Comparison of ENCODE assay signal across 18 cellular contexts in the genomic region with DNA sequence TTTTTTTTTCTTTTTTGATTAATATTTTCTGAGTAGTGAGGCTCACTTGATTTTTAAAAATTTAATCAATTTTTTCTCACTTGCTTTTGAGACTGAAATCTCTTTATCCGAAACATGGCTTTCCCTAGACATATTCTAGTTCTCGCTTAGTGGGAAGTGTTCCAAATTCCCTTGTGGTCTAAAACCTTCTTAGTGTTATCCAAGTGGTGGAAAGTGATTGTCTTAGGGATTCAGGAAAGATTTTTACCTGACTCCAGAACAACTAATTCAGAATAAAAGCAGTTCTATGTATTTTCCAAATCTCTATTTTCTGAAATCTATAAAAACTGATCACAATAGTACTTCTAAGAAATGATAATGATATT.
DNase-seq lines count a peak whose midpoint lies in the region; ATAC-seq, FAIRE-seq and TF ChIP-seq lines count a peak whose summit lies in the region.
"Had no signal": no experiment of that assay in that cellular context is flagged by ENCODE, and none has a peak within 500 bp of the region (broad histone marks: within the 10 kb centered on the region; RNA-seq: fewer than 3 reads in every experiment).

No MANE protein-coding gene starts in this region.

- no peaks in the 10 kb centered on the region for H3F3A ChIP-seq in smooth muscle cell (ENCODE audit: low read depth)

- FAIRE-seq in G401.6 (lab: Jason Lieb, UNC) = peak; percentile 56
- FAIRE-seq in astrocyte (lab: Jason Lieb, UNC) = no peak
- FAIRE-seq: RCC 7860 had no signal

- H3K4me2 ChIP-seq in astrocyte (ENCODE audit: low read length) (peak overlapping the region; percentile 23), fibroblast of lung (ENCODE audit: extremely low read depth, insufficient read depth, low read length) (no peak overlapping the region), smooth muscle cell (peak overlapping the region; percentile 66)

- no peak overlapping the region for H3K4me3 Mint-ChIP-seq in astrocyte (ENCODE audit: unreplicated experiment)
- H3K4me3 Mint-ChIP-seq: B cell, CD14-positive monocyte had no signal

- no peaks in the 10 kb centered on the region for H3K36me3 Mint-ChIP-seq in astrocyte (ENCODE audit: low read depth, unreplicated experiment)
- H3K36me3 Mint-ChIP-seq: CD14-positive monocyte had no signal

- H2AFZ ChIP-seq in astrocyte (ENCODE audit: low read depth, low read length) = no peak overlapping the region
- H2AFZ ChIP-seq in fibroblast of lung (ENCODE audit: low read length) = no peak overlapping the region
- no peak overlapping the region for H2AFZ ChIP-seq in smooth muscle cell (ENCODE audit: low read depth)

- no peaks in the 10 kb centered on the region for H3K27me3 ChIP-seq in astrocyte (ENCODE audit: insufficient read depth, low read length)
- no peaks in the 10 kb centered on the region for H3K27me3 ChIP-seq in fibroblast of lung (ENCODE audit: control insufficient read depth, insufficient read depth, low read length)
- H3K27me3 ChIP-seq in smooth muscle cell (ENCODE audit: low read depth) = no peaks in the 10 kb centered on the region
- no peaks in the 10 kb centered on the region for H3K27me3 ChIP-seq in left ventricle myocardium inferior (ENCODE audit: low read depth)
- H3K27me3 ChIP-seq: SJCRH30 had no signal

- H3K4me1 ChIP-seq in astrocyte (ENCODE audit: insufficient read depth, low read length) (peaks cover 11% of the 10 kb centered on the region), fibroblast of lung (ENCODE audit: control insufficient read depth, extremely low read depth, insufficient read depth, low read length) (peaks cover 8% of the 10 kb centered on the region), smooth muscle cell (ENCODE audit: low read depth) (no peaks in the 10 kb centered on the region), left ventricle myocardium inferior (peaks cover 4% of the 10 kb centered on the region)
- H3K4me1 ChIP-seq: SJCRH30 had no signal

- H3K9me3 Mint-ChIP-seq in astrocyte (ENCODE audit: unreplicated experiment) = no peaks in the 10 kb centered on the region

- 77% methylated on average over 2 of the region's 2 CpGs for WGBS in smooth muscle cell (ENCODE audit: low lambda C conversion rate)

- no peak for TF ChIP-seq CTCF in astrocyte (IDR thresholded peaks at IDR 0.05; ENCODE audit: insufficient read depth, low read depth, low read length)
- TF ChIP-seq CTCF in fibroblast of lung (conservative IDR thresholded peaks at IDR 0.05 in 1 of 2, IDR thresholded peaks at IDR 0.05 in 1 of 2; ENCODE audit: low read depth in 1 of 2, low read length in 2 of 2) = no peak
- no peak for TF ChIP-seq CTCF in smooth muscle cell (IDR thresholded peaks at IDR 0.05; ENCODE audit: borderline replicate concordance, insufficient read depth, poor library complexity, severe bottlenecking)
- TF ChIP-seq CTCF in left ventricle myocardium inferior (IDR thresholded peaks at IDR 0.05; ENCODE audit: borderline replicate concordance) = no peak

- no peak overlapping the region for H3K27ac Mint-ChIP-seq in astrocyte (ENCODE audit: unreplicated experiment)
- H3K27ac Mint-ChIP-seq: B cell, CD14-positive monocyte had no signal

- no peaks in the 10 kb centered on the region for H3K27me3 Mint-ChIP-seq in astrocyte (ENCODE audit: low read depth, unreplicated experiment)
- H3K27me3 Mint-ChIP-seq: B cell had no signal

- H4K20me1 ChIP-seq in astrocyte (ENCODE audit: insufficient read depth, low read length) (no peaks in the 10 kb centered on the region), fibroblast of lung (ENCODE audit: control insufficient read depth, extremely low read depth, insufficient read depth, low read length) (no peaks in the 10 kb centered on the region), smooth muscle cell (ENCODE audit: low read depth) (no peaks in the 10 kb centered on the region)

- H3K9ac ChIP-seq in astrocyte (ENCODE audit: low read length) = no peak overlapping the region
- no peak overlapping the region for H3K9ac ChIP-seq in fibroblast of lung (ENCODE audit: insufficient read depth, low read length)
- no peak overlapping the region for H3K9ac ChIP-seq in smooth muscle cell (ENCODE audit: low read depth)

- intact Hi-C loops in left ventricle myocardium superior (cut with micrococcal nuclease) (no loop called here), left ventricle myocardium inferior (cut with micrococcal nuclease) (no loop called here)

- H3K79me2 ChIP-seq in astrocyte (ENCODE audit: insufficient read depth, low read length) = no peaks in the 10 kb centered on the region
- no peaks in the 10 kb centered on the region for H3K79me2 ChIP-seq in fibroblast of lung (ENCODE audit: control insufficient read depth, insufficient read depth, low read length)
- no peaks in the 10 kb centered on the region for H3K79me2 ChIP-seq in smooth muscle cell (ENCODE audit: low read depth)

- H3K36me3 ChIP-seq in astrocyte (ENCODE audit: insufficient read depth, low read length) = no peaks in the 10 kb centered on the region
- no peaks in the 10 kb centered on the region for H3K36me3 ChIP-seq in fibroblast of lung (ENCODE audit: control insufficient read depth, insufficient read depth, low read length)
- H3K36me3 ChIP-seq in smooth muscle cell (ENCODE audit: low read depth) = no peaks in the 10 kb centered on the region
- H3K36me3 ChIP-seq in left ventricle myocardium inferior = no peaks in the 10 kb centered on the region
- H3K36me3 ChIP-seq: SJCRH30 had no signal

- H3K4me1 Mint-ChIP-seq in astrocyte (ENCODE audit: low read depth, unreplicated experiment) = peaks cover 8% of the 10 kb centered on the region
- H3K4me1 Mint-ChIP-seq: B cell, CD14-positive monocyte had no signal

- ATAC-seq in left ventricle myocardium superior = no peak

- DNase-seq in astrocyte (ENCODE audit: low read depth) (no peak), fibroblast of lung (ENCODE audit: low read depth in 2 of 2) (peak in 1 of 2 donors; percentile 36), smooth muscle cell (lab: John Stamatoyannopoulos, UW; ENCODE audit: unreplicated experiment) (no peak), left ventricle myocardium superior (no peak), left ventricle myocardium inferior (no peak), OCI-M2 (lab: John Stamatoyannopoulos, UW; ENCODE audit: unreplicated experiment) (no peak)
- DNase-seq: DMS53, H7, Kasumi-1, NCI-H1694 treated with DMSO at 0.1 percent for 48 hours, NCI-H2081 treated with DMSO at 0.1 percent for 48 hours, NCI-H2171 treated with DMSO at 0.1 percent for 48 hours, NCI-H524 treated with DMSO at 0.1 percent for 48 hours, SJCRH30 had no signal

- H3K27ac ChIP-seq in astrocyte (ENCODE audit: low read depth, low read length) = peak overlapping the region; percentile 29
- H3K27ac ChIP-seq in fibroblast of lung (ENCODE audit: insufficient read depth, low read length) = peak overlapping the region; percentile 22
- no peak overlapping the region for H3K27ac ChIP-seq in smooth muscle cell (ENCODE audit: low read depth)
- no peak overlapping the region for H3K27ac ChIP-seq in left ventricle myocardium inferior (replicated peaks)
- H3K27ac ChIP-seq: SJCRH30 had no signal

- H3K4me3 ChIP-seq in astrocyte (ENCODE audit: insufficient read depth, low read depth, low read length) (no peak overlapping the region), fibroblast of lung (replicated peaks in 1 of 4; ENCODE audit: control extremely low read depth in 1 of 4, insufficient read depth in 1 of 4, low read depth in 3 of 4, low read length in 4 of 4) (no peak overlapping the region), smooth muscle cell (no peak overlapping the region), left ventricle myocardium inferior (no peak overlapping the region)
- H3K4me3 ChIP-seq: SJCRH30 had no signal

- H3K9me3 ChIP-seq in astrocyte (ENCODE audit: insufficient read depth, low read depth, low read length) (no peaks in the 10 kb centered on the region), fibroblast of lung (ENCODE audit: control insufficient read depth, insufficient read depth, low read depth, low read length) (no peaks in the 10 kb centered on the region), smooth muscle cell (replicated peaks; ENCODE audit: low read depth) (no peaks in the 10 kb centered on the region), left ventricle myocardium inferior (replicated peaks) (peaks cover 8% of the 10 kb centered on the region)
- H3K9me3 ChIP-seq: SJCRH30 had no signal

Comparison
In these comparisons a context has a peak if more than half of its experiments do, and no peak if none do; other contexts are left out.
1. H3K27ac ChIP-seq: peak in astrocyte (single experiment) and fibroblast of lung (single experiment); none in smooth muscle cell (single experiment) and left ventricle myocardium inferior (single experiment).